ENCODE assay signal across 7 cellular contexts in genomic region chr2:192524642-192525251, GRCh38.
DNase-seq lines count a peak whose midpoint lies in the region; ATAC-seq, FAIRE-seq and TF ChIP-seq lines count a peak whose summit lies in the region.
"Not testable (repeated sequence)": the region's sequence is repeated elsewhere in the genome, so short reads cannot be mapped to it uniquely, and the experiment has no call there.

No MANE protein-coding gene starts in this region.

- H3K9me3 ChIP-seq in NT2/D1 (ENCODE audit: insufficient read depth, low read length) = peaks cover 18% of the 10 kb centered on the region; the same call in 1 of the 2 replicates
- H3K9me3 ChIP-seq in HepG2 (ENCODE audit: low read length); trophoblast cell (ENCODE audit: insufficient read depth, low read depth, low read length): not testable (repeated sequence)

- not testable (repeated sequence) for H2AFZ ChIP-seq in HepG2 (ENCODE audit: low read length); trophoblast cell (ENCODE audit: insufficient read depth, low read length, poor library complexity)

- POLR2A ChIA-PET in WTC11 (lab: Charles Lee) = interaction anchor here (0.6 kb wide), 1 partner anchor 422 kb away, joined by 3 read pairs; no protein-coding TSS in a partner anchor
- POLR2A ChIA-PET in HepG2 (lab: Yijun Ruan, JAX) = interaction anchor here (0.8 kb wide), 1 partner anchor 847 kb away, joined by 4 read pairs; the partner anchor contains the start of gene NABP1

- H4K20me1 ChIP-seq in HepG2 (ENCODE audit: insufficient read depth, low read length) = not testable (repeated sequence)

- H3K18ac ChIP-seq in trophoblast cell (ENCODE audit: low read length) = not testable (repeated sequence)

- not testable (repeated sequence) for H2BK120ac ChIP-seq in trophoblast cell (ENCODE audit: insufficient read depth, low read length, poor library complexity)

- not testable (repeated sequence) for H3K4me1 Mint-ChIP-seq in WTC11

- peaks cover 31% of the 10 kb centered on the region for H3K36me3 Mint-ChIP-seq in WTC11

- intact Hi-C loops in HepG2 (cut with micrococcal nuclease; ENCODE audit: unreplicated experiment) = not testable (repeated sequence)

- H3K27ac ChIP-seq in HepG2 (ENCODE audit: extremely low read length, insufficient read depth, low read length); trophoblast cell (ENCODE audit: low read depth, low read length): not testable (repeated sequence)

- not testable (repeated sequence) for H4K8ac ChIP-seq in trophoblast cell (ENCODE audit: low read depth, low read length)

- H2BK12ac ChIP-seq in trophoblast cell (ENCODE audit: low read length) = not testable (repeated sequence)

- TF ChIP-seq CTCF in WTC11 (IDR thresholded peaks at IDR 0.05); HepG2 (CRISPR knock-in tag; IDR thresholded peaks at IDR 0.05): not testable (repeated sequence)

- not testable (repeated sequence) for TF ChIP-seq RAD21 in HepG2 (CRISPR knock-in tag; IDR thresholded peaks at IDR 0.05)

- CTCF ChIA-PET in WTC11 (lab: Charles Lee); HepG2 (lab: Yijun Ruan, JAX; ENCODE audit: low intra/inter-chr PET ratio, low total read pairs): not testable (repeated sequence)

- peak overlapping the region; percentile 30 for H4K12ac ChIP-seq in trophoblast cell (ENCODE audit: low read depth, low read length)

- H3K9me3 Mint-ChIP-seq in WTC11 = peaks cover 50% of the 10 kb centered on the region

- H4K91ac ChIP-seq in trophoblast cell (ENCODE audit: low read depth, low read length) = not testable (repeated sequence)

- not testable (repeated sequence) for H3K79me1 ChIP-seq in trophoblast cell (ENCODE audit: low read length)

- FAIRE-seq in HepG2 (lab: Jason Lieb, UNC) = not testable (repeated sequence)

- H3K23ac ChIP-seq in trophoblast cell (ENCODE audit: low read length) = not testable (repeated sequence)

- not testable (repeated sequence) for H3K4me3 Mint-ChIP-seq in WTC11

- H2BK5ac ChIP-seq in trophoblast cell (ENCODE audit: low read depth, low read length, poor library complexity) = not testable (repeated sequence)

- H3K4ac ChIP-seq in trophoblast cell (ENCODE audit: low read depth, low read length) = not testable (repeated sequence)

- not testable (repeated sequence) for H3K79me2 ChIP-seq in HepG2 (ENCODE audit: insufficient read depth, low read length); trophoblast cell (ENCODE audit: control insufficient read depth, insufficient read depth, low read length, poor library complexity)

- H2AK5ac ChIP-seq in trophoblast cell (ENCODE audit: low read length) = not testable (repeated sequence)

- H3K9ac ChIP-seq in NT2/D1 (ENCODE audit: insufficient read length, low read depth); HepG2 (ENCODE audit: insufficient read depth, low read depth, low read length); trophoblast cell (ENCODE audit: low read length): not testable (repeated sequence)

- peak; percentile 79 for DNase-seq in DMS53 (lab: John Stamatoyannopoulos, UW)
- DNase-seq in ELR (ENCODE audit: low read depth) = peak; percentile 14
- DNase-seq in M059J (ENCODE audit: low read depth) = peak; percentile 26
- DNase-seq in NT2/D1 (ENCODE audit: low read depth, low spot score) = peak; percentile 27
- peak; percentile 16 for DNase-seq in WTC11 (ENCODE audit: low spot score)
- peak; percentile 57 for DNase-seq in HepG2 (ENCODE audit: low spot score)
- DNase-seq in trophoblast cell = not testable (repeated sequence)

- not testable (repeated sequence) for H3K36me3 ChIP-seq in NT2/D1 (ENCODE audit: insufficient read depth, insufficient read length, low read length); HepG2 (replicated peaks in 1 of 2; ENCODE audit: control insufficient read depth in 1 of 2, insufficient read depth in 2 of 2, low read length in 2 of 2); trophoblast cell (ENCODE audit: control insufficient read depth in 1 of 2, insufficient read depth in 2 of 2, low read length in 2 of 2)

- whole genome bisulfite sequencing in HepG2 (ENCODE audit: low lambda C conversion rate) = 0% methylated on average over 3 of the region's 10 CpGs
- no CpG with 5 or more reads among the region's 10 CpGs for WGBS in trophoblast cell (ENCODE audit: extremely low coverage, insufficient coverage, insufficient read length)

- ATAC-seq in WTC11 = not testable (repeated sequence)
- ATAC-seq in HepG2 = peak; percentile 59

- not testable (repeated sequence) for H3K4me3 ChIP-seq in NT2/D1 (ENCODE audit: insufficient read length, low read depth); HepG2 (replicated peaks in 1 of 3; ENCODE audit: insufficient read depth in 1 of 3, low read depth in 2 of 3, low read length in 3 of 3); trophoblast cell (ENCODE audit: low read depth, low read length)

- H3K27me3 ChIP-seq in NT2/D1 (ENCODE audit: insufficient read depth, insufficient read length); HepG2 (ENCODE audit: control insufficient read depth in 1 of 2, insufficient read depth in 2 of 2, low read length in 2 of 2); trophoblast cell (ENCODE audit: insufficient read depth, low read length): not testable (repeated sequence)

- H3K27ac Mint-ChIP-seq in WTC11 = not testable (repeated sequence)

- TF ChIP-seq EP300 in HepG2 (IDR thresholded peaks at IDR 0.05; ENCODE audit: low read depth in 2 of 2, low read length in 2 of 2); HepG2 (CRISPR knock-in tag; IDR thresholded peaks at IDR 0.05; ENCODE audit: borderline replicate concordance): not testable (repeated sequence)

- not testable (repeated sequence) for H3K4me1 ChIP-seq in NT2/D1 (ENCODE audit: insufficient read depth, insufficient read length); HepG2 (ENCODE audit: insufficient read depth, low read length); trophoblast cell (ENCODE audit: control insufficient read depth in 1 of 2, insufficient read depth in 2 of 2, low read length in 2 of 2)

- in situ Hi-C loops in HepG2 (cut with HindIII; ENCODE audit: extremely low pct_ligation_motif_present, low pct_unique_long_range_greater_than_20kb) = not testable (repeated sequence)

- not testable (repeated sequence) for TF ChIP-seq POLR2A in HepG2 (IDR thresholded peaks at IDR 0.05; ENCODE audit: insufficient read depth in 1 of 2, low read depth in 2 of 2, low read length in 2 of 2)

- not testable (repeated sequence) for H3K14ac ChIP-seq in trophoblast cell (ENCODE audit: low read length)

- H3K27me3 Mint-ChIP-seq in WTC11 (ENCODE audit: low read depth) = not testable (repeated sequence)

- BruUV-seq in HepG2 (replicated peaks; lab: Mats Ljungman, UMichigan) = not testable (repeated sequence)

- 0 out of 2 replicates have a peak overlapping the region, but pooled peaks have one; percentile 25 for H3K4me2 ChIP-seq in HepG2 (ENCODE audit: low read depth, low read length)
- H3K4me2 ChIP-seq in trophoblast cell (ENCODE audit: low read length) = not testable (repeated sequence)

TF ChIP-seq in HepG2, 621 proteins besides CTCF, POLR2A, EP300 and RAD21 (continues in another document):
- TF ChIP-seq FOXP4 (CRISPR knock-in tag; IDR thresholded peaks at IDR 0.05) (0 out of 2 replicates have a peak, but pooled peaks have one; percentile 41), BCL6 (CRISPR knock-in tag; IDR thresholded peaks at IDR 0.05) (0 out of 2 replicates have a peak, but pooled peaks have one; percentile 13), ZNF17 (CRISPR knock-in tag; IDR thresholded peaks at IDR 0.05) (peak; percentile 95), HOXA3 (CRISPR knock-in tag; IDR thresholded peaks at IDR 0.05) (peak; percentile 20; the same call in 1 of the 2 replicates), ZNF281 (CRISPR knock-in tag; IDR thresholded peaks at IDR 0.05; ENCODE audit: borderline replicate concordance) (peak; percentile 88), SP5 (CRISPR knock-in tag; IDR thresholded peaks at IDR 0.05; ENCODE audit: borderline replicate concordance, low read depth) (peak; percentile 55; the same call in 1 of the 2 replicates), FOXA3 (CRISPR knock-in tag; IDR thresholded peaks at IDR 0.05) (peak; percentile 78)
